Comparison of ENCODE assay signal across 1 cellular context in genomic region chr14:94620597-94620996, GRCh38.
TF ChIP-seq lines count a peak whose summit lies in the region.

No MANE protein-coding gene starts in this region.

TF ChIP-seq in liver, 16 proteins besides CTCF, POLR2A, EP300 and RAD21 (continued from another document):
- TF ChIP-seq, protein P1, sequence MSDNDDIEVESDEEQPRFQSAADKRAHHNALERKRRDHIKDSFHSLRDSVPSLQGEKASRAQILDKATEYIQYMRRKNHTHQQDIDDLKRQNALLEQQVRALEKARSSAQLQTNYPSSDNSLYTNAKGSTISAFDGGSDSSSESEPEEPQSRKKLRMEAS (IDR thresholded peaks at IDR 0.05) = no peak
- TF ChIP-seq JUND (IDR thresholded peaks at IDR 0.05) (no peak), RXRA (IDR thresholded peaks at IDR 0.05) (peak in 1 of 2 donors; percentile 34), TAF1 (conservative IDR thresholded peaks at IDR 0.05) (no peak), EGR1 (IDR thresholded peaks at IDR 0.05; ENCODE audit: low read depth in 2 of 2) (peak in 1 of 2 donors; percentile 25), SP1 (IDR thresholded peaks at IDR 0.05) (no peak)
TF ChIP-seq in liver: peak in this region for 2.
